10 cellular contexts compared by ENCODE assay signal in the genomic region with DNA sequence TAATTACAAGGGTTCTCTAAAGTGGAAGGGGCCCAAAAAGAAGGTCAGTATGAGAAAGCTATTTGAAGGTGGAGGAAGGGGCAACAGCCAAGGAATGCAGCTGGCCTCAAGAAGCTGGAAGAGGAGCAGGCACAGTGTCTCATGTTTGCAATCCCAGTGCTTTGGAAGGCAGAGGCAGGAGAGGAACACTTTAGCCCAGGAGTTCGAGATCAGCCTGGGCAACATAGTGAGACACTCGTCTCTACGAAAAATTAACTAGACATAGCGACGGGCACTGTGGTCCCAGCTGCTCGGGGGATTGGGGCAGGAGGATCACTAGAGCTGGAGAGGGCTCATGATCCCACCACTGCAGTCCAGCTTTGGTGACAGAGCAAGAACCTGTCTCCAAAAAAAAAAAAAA. TPM values are rescaled to one million over a fixed set of nuclear protein-coding genes. Genes with fewer than 3 reads are reported as not detected.
DNase-seq lines count a peak whose midpoint lies in the region; ATAC-seq, FAIRE-seq and TF ChIP-seq lines count a peak whose summit lies in the region.
"Had no signal": no experiment of that assay in that cellular context is flagged by ENCODE, and none has a peak within 500 bp of the region (broad histone marks: within the 10 kb centered on the region; RNA-seq: fewer than 3 reads in every experiment).

No MANE protein-coding gene starts in this region.

- peaks cover 5% of the 10 kb centered on the region for H3K36me3 Mint-ChIP-seq in activated CD4-positive, alpha-beta T cell treated with anti-CD3 and anti-CD28 coated beads, Interleukin-2, amount 10 ng/mL, durations not matched to agents 24 days and 14 days (ENCODE audit: low read depth)
- no peaks in the 10 kb centered on the region for H3K36me3 Mint-ChIP-seq in activated CD8-positive, alpha-beta T cell treated with anti-CD3 and anti-CD28 coated beads for 36 hours (ENCODE audit: low read depth)

- FAIRE-seq in keratinocyte (lab: Jason Lieb, UNC) = no peak
- FAIRE-seq: urothelium cell line had no signal

- H3K9ac ChIP-seq in keratinocyte (ENCODE audit: control insufficient read depth, extremely low read depth, insufficient read depth, low read length) = no peak overlapping the region

- no peaks in the 10 kb centered on the region for H3K79me2 ChIP-seq in keratinocyte (ENCODE audit: control insufficient read depth, insufficient read depth, low read length)

- H3K4me3 Mint-ChIP-seq in activated CD4-positive, alpha-beta T cell treated with anti-CD3 and anti-CD28 coated beads, Interleukin-2, amount 10 ng/mL, durations not matched to agents 24 days and 14 days = peak overlapping the region; percentile 86
- peak overlapping the region; percentile 75 for H3K4me3 Mint-ChIP-seq in activated CD8-positive, alpha-beta T cell treated with anti-CD3 and anti-CD28 coated beads for 36 hours
- peak overlapping the region; percentile 69 to 79 for H3K4me3 Mint-ChIP-seq in stimulated activated naive CD8-positive, alpha-beta T cell treated with anti-CD3 and anti-CD28 coated beads, Interleukin-15, amount 100 ng/mL, for 72 hours

- no peaks in the 10 kb centered on the region for H3K9me3 ChIP-seq in keratinocyte (ENCODE audit: control insufficient read depth, low read depth, low read length)

- H3K27ac ChIP-seq in keratinocyte (ENCODE audit: control insufficient read depth, insufficient read depth, low read length) = no peak overlapping the region

- peak overlapping the region; percentile 96 for H3K4me2 ChIP-seq in keratinocyte (ENCODE audit: control insufficient read depth, extremely low read depth, insufficient read depth, low read depth, low read length)

- no peak for TF ChIP-seq CTCF in activated CD8-positive, alpha-beta T cell treated with anti-CD3 and anti-CD28 coated beads for 36 hours (IDR thresholded peaks at IDR 0.05)
- no peak for TF ChIP-seq CTCF in keratinocyte (optimal IDR thresholded peaks at IDR 0.05 in 1 of 3, IDR thresholded peaks at IDR 0.05 in 1 of 3, conservative IDR thresholded peaks at IDR 0.05 in 1 of 3; ENCODE audit: extremely low read depth in 1 of 3, insufficient read depth in 2 of 3, low read length in 3 of 3)

- H3K27me3 Mint-ChIP-seq in activated CD4-positive, alpha-beta T cell treated with anti-CD3 and anti-CD28 coated beads, Interleukin-2, amount 10 ng/mL, durations not matched to agents 24 days and 14 days = no peaks in the 10 kb centered on the region
- H3K27me3 Mint-ChIP-seq in activated CD8-positive, alpha-beta T cell treated with anti-CD3 and anti-CD28 coated beads for 36 hours = peaks cover 8% of the 10 kb centered on the region
- H3K27me3 Mint-ChIP-seq in stimulated activated naive CD8-positive, alpha-beta T cell treated with anti-CD3 and anti-CD28 coated beads, Interleukin-15, amount 100 ng/mL, for 72 hours = peaks cover 22% of the 10 kb centered on the region

- POLR2A ChIA-PET in activated CD8-positive, alpha-beta T cell treated with anti-CD3 and anti-CD28 coated beads for 36 hours (lab: Charles Lee) = no interaction called here

- dilution Hi-C loops in keratinocyte (cut with MboI; ENCODE audit: extremely low pct_ligation_motif_present, low sequenced_read_pairs) = no loop called here

- no peak for DNase-seq in activated CD4-positive, alpha-beta T cell treated with anti-CD3 and anti-CD28 coated beads, Interleukin-2, amount 10 ng/mL, durations not matched to agents 24 days and 14 days
- no peak for DNase-seq in activated CD4-positive, alpha-beta T cell treated with anti-CD3 and anti-CD28 coated beads, Interleukin-2, amount 50 U/mL, for 1 hour
- no peak for DNase-seq in activated CD8-positive, alpha-beta T cell treated with anti-CD3 and anti-CD28 coated beads for 36 hours
- DNase-seq in keratinocyte (ENCODE audit: low read depth, low spot score) = no peak
- DNase-seq in stimulated activated naive CD8-positive, alpha-beta T cell treated with anti-CD3 and anti-CD28 coated beads, Interleukin-15, amount 100 ng/mL, for 72 hours = no peak
- no peak for DNase-seq in AG08396 (ENCODE audit: low spot score)
- DNase-seq in G401 (ENCODE audit: low spot score) = no peak

- peaks cover 41% of the 10 kb centered on the region for H3K4me1 Mint-ChIP-seq in activated CD4-positive, alpha-beta T cell treated with anti-CD3 and anti-CD28 coated beads, Interleukin-2, amount 10 ng/mL, durations not matched to agents 24 days and 14 days
- H3K4me1 Mint-ChIP-seq in activated CD8-positive, alpha-beta T cell treated with anti-CD3 and anti-CD28 coated beads for 36 hours (ENCODE audit: low read depth) = peaks cover 28% of the 10 kb centered on the region
- peaks cover 37% of the 10 kb centered on the region for H3K4me1 Mint-ChIP-seq in stimulated activated naive CD8-positive, alpha-beta T cell treated with anti-CD3 and anti-CD28 coated beads, Interleukin-15, amount 100 ng/mL, for 72 hours

- peak overlapping the region; percentile 81 for H3K27ac Mint-ChIP-seq in activated CD4-positive, alpha-beta T cell treated with anti-CD3 and anti-CD28 coated beads, Interleukin-2, amount 10 ng/mL, durations not matched to agents 24 days and 14 days
- H3K27ac Mint-ChIP-seq in activated CD8-positive, alpha-beta T cell treated with anti-CD3 and anti-CD28 coated beads for 36 hours = peak overlapping the region; percentile 39
- H3K27ac Mint-ChIP-seq in stimulated activated naive CD8-positive, alpha-beta T cell treated with anti-CD3 and anti-CD28 coated beads, Interleukin-15, amount 100 ng/mL, for 72 hours = peak overlapping the region in 1 of 2 donors; percentile 2

- H3K9me3 Mint-ChIP-seq in activated CD4-positive, alpha-beta T cell treated with anti-CD3 and anti-CD28 coated beads, Interleukin-2, amount 10 ng/mL, durations not matched to agents 24 days and 14 days = no peaks in the 10 kb centered on the region
- no peaks in the 10 kb centered on the region for H3K9me3 Mint-ChIP-seq in activated CD8-positive, alpha-beta T cell treated with anti-CD3 and anti-CD28 coated beads for 36 hours
- H3K9me3 Mint-ChIP-seq in stimulated activated naive CD8-positive, alpha-beta T cell treated with anti-CD3 and anti-CD28 coated beads, Interleukin-15, amount 100 ng/mL, for 72 hours = no peaks in the 10 kb centered on the region

- H4K20me1 ChIP-seq in keratinocyte (ENCODE audit: control insufficient read depth, extremely low read depth, insufficient read depth, low read length) = no peaks in the 10 kb centered on the region

- no peaks in the 10 kb centered on the region for H3K36me3 ChIP-seq in keratinocyte (ENCODE audit: control insufficient read depth in 2 of 2, extremely low read depth in 1 of 2, insufficient read depth in 2 of 2, low read length in 2 of 2)

- H3K27me3 ChIP-seq in keratinocyte (ENCODE audit: control insufficient read depth, extremely low read depth, insufficient read depth, low read length) = no peaks in the 10 kb centered on the region

- intact Hi-C loops in activated CD4-positive, alpha-beta T cell treated with anti-CD3 and anti-CD28 coated beads, Interleukin-2, amount 10 ng/mL, durations not matched to agents 24 days and 14 days (cut with micrococcal nuclease) = no loop called here
- intact Hi-C loops in activated CD8-positive, alpha-beta T cell treated with anti-CD3 and anti-CD28 coated beads for 36 hours (cut with micrococcal nuclease) = no loop called here

- peaks cover 8% of the 10 kb centered on the region for H3K4me1 ChIP-seq in keratinocyte (ENCODE audit: control insufficient read depth, extremely low read depth, insufficient read depth, low read length)

- ATAC-seq in activated CD8-positive, alpha-beta T cell treated with anti-CD3 and anti-CD28 coated beads for 36 hours = no peak
- ATAC-seq in stimulated activated naive CD8-positive, alpha-beta T cell treated with anti-CD3 and anti-CD28 coated beads, Interleukin-15, amount 100 ng/mL, for 72 hours = no peak
- no peak for ATAC-seq in HG03439 (IDR thresholded peaks at IDR 0.05; ENCODE audit: unreplicated experiment)

- no peaks in the 10 kb centered on the region for H3K9me1 ChIP-seq in keratinocyte (ENCODE audit: control insufficient read depth, extremely low read depth, insufficient read depth, low read length)

- in situ Hi-C loops in G401 (cut with HindIII; ENCODE audit: low sequenced_read_pairs) = no loop called here

- H2AFZ ChIP-seq in keratinocyte (ENCODE audit: control insufficient read depth, low read length) = peak overlapping the region; percentile 92

- peak overlapping the region in 1 of 3 experiments; percentile 88 for H3K4me3 ChIP-seq in keratinocyte (ENCODE audit: control insufficient read depth in 2 of 3, extremely low read depth in 1 of 3, insufficient read depth in 2 of 3, low read depth in 1 of 3, low read length in 3 of 3)

- CTCF ChIA-PET in activated CD8-positive, alpha-beta T cell treated with anti-CD3 and anti-CD28 coated beads for 36 hours (lab: Charles Lee) = interaction anchor here (1.0 to 1.5 kb wide), 2 partner anchors 290 to 346 kb away, joined by 5 read pairs; a partner anchor contains a TSS

RNA-seq across cellular contexts. Expression of a gene that starts 0.7 kb away (rescaled TPM):
- total RNA-seq in activated CD4-positive, alpha-beta T cell treated with anti-CD3 and anti-CD28 coated beads, Interleukin-2, amount 10 ng/mL, durations not matched to agents 24 days and 14 days = 7.1 and 10.4 TPM in 2 replicates
- total RNA-seq in activated CD8-positive, alpha-beta T cell treated with anti-CD3 and anti-CD28 coated beads for 36 hours = 1 to 10 TPM; 1.5 to 1.9 TPM
- 5.1 to 11.1 TPM (median 6.7 TPM) in 3 replicates for polyA plus RNA-seq in keratinocyte
- polyA plus RNA-seq in keratinocyte (2011; ENCODE audit: low read depth) = 13.8 TPM
- polyA plus RNA-seq in keratinocyte (2011; cell fraction: cytosol; rRNA removed) = 5.4 and 8.9 TPM in 2 replicates
- 15.6 and 21.1 TPM in 2 replicates for polyA plus RNA-seq in keratinocyte (2011; cell fraction: nucleus; rRNA removed)
- 3.3 and 7.7 TPM in 2 replicates for polyA plus RNA-seq in keratinocyte (2012; ENCODE audit: low replicate concordance)
- 0.92 to 5.6 TPM (median 1.5 TPM) in 3 replicates for polyA minus RNA-seq in keratinocyte
- 2.5 TPM for polyA minus RNA-seq in keratinocyte (2011; cell fraction: cytosol; rRNA and poly(A)+ RNA removed)
- 1.7 and 3.8 TPM in 2 replicates for polyA minus RNA-seq in keratinocyte (2011; cell fraction: nucleus; rRNA and poly(A)+ RNA removed)
- total RNA-seq in G401 (2014; rRNA removed; shearing (Covaris generic)) = 22.2 and 22.5 TPM in 2 replicates

RNA-seq across cellular contexts. Expression of a gene that starts 31.2 kb away (rescaled TPM):
- total RNA-seq in activated CD4-positive, alpha-beta T cell treated with anti-CD3 and anti-CD28 coated beads, Interleukin-2, amount 10 ng/mL, durations not matched to agents 24 days and 14 days = not detected in 2 replicates
- under 1 TPM; 0.11 to 0.16 TPM for total RNA-seq in activated CD8-positive, alpha-beta T cell treated with anti-CD3 and anti-CD28 coated beads for 36 hours
- 0.11 to 0.45 TPM (median 0.21 TPM) in 3 replicates for polyA plus RNA-seq in keratinocyte
- 0.45 TPM for polyA plus RNA-seq in keratinocyte (2011; ENCODE audit: low read depth)
- 0.25 and 0.28 TPM in 2 replicates for polyA plus RNA-seq in keratinocyte (2011; cell fraction: cytosol; rRNA removed)
- polyA plus RNA-seq in keratinocyte (2011; cell fraction: nucleus; rRNA removed) = 0.76 and 1.1 TPM in 2 replicates
- polyA plus RNA-seq in keratinocyte (2012; ENCODE audit: low replicate concordance) = 0.17 and 0.47 TPM in 2 replicates
- polyA minus RNA-seq in keratinocyte = 0.22 to 0.33 TPM in 2 of 3 replicates, not detected in the other
- polyA minus RNA-seq in keratinocyte (2011; cell fraction: cytosol; rRNA and poly(A)+ RNA removed) = not detected
- polyA minus RNA-seq in keratinocyte (2011; cell fraction: nucleus; rRNA and poly(A)+ RNA removed) = 0.74 and 0.78 TPM in 2 replicates
- 0.06 TPM in 1 of 2 replicates, not detected in the other for total RNA-seq in G401 (2014; rRNA removed; shearing (Covaris generic))
- total RNA-seq: A673 had no signal
